7 cellular contexts compared by ENCODE assay signal in the genomic region with DNA sequence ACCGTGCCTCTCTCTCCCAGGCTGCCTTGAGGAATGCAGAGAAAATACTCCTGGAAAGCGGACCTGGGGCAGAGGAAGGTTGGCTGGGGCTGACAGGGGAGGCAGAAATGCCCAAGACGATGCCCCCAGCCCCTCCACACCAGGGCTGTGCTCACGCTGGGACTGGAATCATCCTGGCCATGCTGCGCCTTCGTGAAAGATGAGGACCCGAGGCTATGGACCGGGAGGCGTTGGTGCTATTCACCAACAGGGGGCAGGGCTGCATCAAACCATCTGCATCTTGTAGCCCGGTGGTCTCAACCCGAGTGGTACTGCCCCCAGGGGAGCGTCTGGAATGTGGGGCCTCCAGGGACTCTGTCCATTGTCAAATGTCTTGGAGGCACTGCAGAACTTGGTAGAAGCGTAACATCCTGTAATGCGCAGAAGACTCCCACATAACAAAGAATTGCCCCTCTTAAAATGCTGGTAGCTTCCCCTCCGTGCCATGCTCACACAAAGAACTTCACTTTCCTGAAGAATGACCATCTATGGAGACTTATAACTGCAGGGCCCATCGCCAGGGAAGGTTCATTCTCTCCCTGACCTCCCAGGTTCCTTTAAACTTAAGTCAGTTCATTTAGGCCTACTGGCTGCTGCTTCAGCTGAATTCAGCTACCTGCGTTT.
DNase-seq lines count a peak whose midpoint lies in the region; TF ChIP-seq lines count a peak whose summit lies in the region.

No MANE protein-coding gene starts in this region.

- peaks cover 57% of the 10 kb centered on the region for H3K27me3 Mint-ChIP-seq in nephron (ENCODE audit: low read depth)
- H3K27me3 Mint-ChIP-seq in immature natural killer cell (ENCODE audit: low read depth in 3 of 3) = peaks cover 0 to 6% (median 6%) of the 10 kb centered on the region in 3 donors
- peaks cover 5% of the 10 kb centered on the region for H3K27me3 Mint-ChIP-seq in activated T-helper 1 cell treated with anti-CD3 and anti-CD28 coated beads, Interleukin-12 subunit alpha, Interleukin-12 subunit beta, Interleukin-2, Interleukin-4 antibody, amounts not matched to agents 30 ng/mL and 10 ng/mL and 1 ng/mL, durations not matched to agents 14 hours and 24 hours and 36 hours (ENCODE audit: insufficient read depth)

- DNase-seq in GM06990 (ENCODE audit: extremely low read depth, insufficient read length) = no peak
- DNase-seq in HuH-7 (ENCODE audit: low spot score) = peak; percentile 58
- no peak for DNase-seq in astrocyte of the spinal cord (ENCODE audit: low read depth, low spot score)
- DNase-seq in immature natural killer cell = no peak
- no peak for DNase-seq in activated T-helper 1 cell treated with anti-CD3 and anti-CD28 coated beads, Interleukin-12 subunit alpha, Interleukin-12 subunit beta, Interleukin-2, Interleukin-4 antibody, amounts not matched to agents 30 ng/mL and 10 ng/mL and 1 ng/mL, durations not matched to agents 14 hours and 24 hours and 36 hours (ENCODE audit: low spot score)
- no peak for DNase-seq in foreskin melanocyte

- in situ Hi-C loops in astrocyte of the spinal cord (cut with HindIII; ENCODE audit: low sequenced_read_pairs) = no loop called here

- H3K36me3 Mint-ChIP-seq in nephron (ENCODE audit: low read depth) (no peaks in the 10 kb centered on the region), immature natural killer cell (no peaks in the 10 kb centered on the region)
- H3K36me3 Mint-ChIP-seq in activated T-helper 1 cell treated with anti-CD3 and anti-CD28 coated beads, Interleukin-12 subunit alpha, Interleukin-12 subunit beta, Interleukin-2, Interleukin-4 antibody, amounts not matched to agents 30 ng/mL and 10 ng/mL and 1 ng/mL, durations not matched to agents 14 hours and 24 hours and 36 hours (ENCODE audit: low read depth) = no peaks in the 10 kb centered on the region

- no peaks in the 10 kb centered on the region for H3K36me3 ChIP-seq in GM06990 (ENCODE audit: control insufficient read depth, insufficient read depth, low read length)

- intact Hi-C loops in activated T-helper 1 cell treated with anti-CD3 and anti-CD28 coated beads, Interleukin-12 subunit alpha, Interleukin-12 subunit beta, Interleukin-2, Interleukin-4 antibody, amounts not matched to agents 30 ng/mL and 10 ng/mL and 1 ng/mL, durations not matched to agents 14 hours and 24 hours and 36 hours (cut with micrococcal nuclease) = no loop called here

- TF ChIP-seq CTCF in GM06990 (IDR thresholded peaks at IDR 0.05; ENCODE audit: insufficient read depth, low read length, poor library complexity, severe bottlenecking) (peak; percentile 68), astrocyte of the spinal cord (IDR thresholded peaks at IDR 0.05; ENCODE audit: low read depth, low read length) (peak; percentile 47), nephron (IDR thresholded peaks at IDR 0.05; ENCODE audit: unreplicated experiment in 3 of 3) (peak; percentile 49 to 70 (median 54))

- H3K4me3 ChIP-seq in GM06990 (replicated peaks; ENCODE audit: low read depth, low read length) (no peak overlapping the region), astrocyte of the spinal cord (ENCODE audit: low read depth, low read length) (no peak overlapping the region)

- H3K27me3 ChIP-seq in GM06990 (replicated peaks; ENCODE audit: control insufficient read depth, insufficient read depth, low read length) = no peaks in the 10 kb centered on the region

- no peak overlapping the region for H3K27ac Mint-ChIP-seq in nephron
- no peak overlapping the region for H3K27ac Mint-ChIP-seq in immature natural killer cell
- H3K27ac Mint-ChIP-seq in activated T-helper 1 cell treated with anti-CD3 and anti-CD28 coated beads, Interleukin-12 subunit alpha, Interleukin-12 subunit beta, Interleukin-2, Interleukin-4 antibody, amounts not matched to agents 30 ng/mL and 10 ng/mL and 1 ng/mL, durations not matched to agents 14 hours and 24 hours and 36 hours = no peak overlapping the region

- H3K4me1 Mint-ChIP-seq in nephron (peaks cover 15% of the 10 kb centered on the region), immature natural killer cell (no peaks in the 10 kb centered on the region)
- H3K4me1 Mint-ChIP-seq in activated T-helper 1 cell treated with anti-CD3 and anti-CD28 coated beads, Interleukin-12 subunit alpha, Interleukin-12 subunit beta, Interleukin-2, Interleukin-4 antibody, amounts not matched to agents 30 ng/mL and 10 ng/mL and 1 ng/mL, durations not matched to agents 14 hours and 24 hours and 36 hours (ENCODE audit: low read depth) = no peaks in the 10 kb centered on the region

- H3K9me3 Mint-ChIP-seq in nephron (no peaks in the 10 kb centered on the region), immature natural killer cell (peaks cover 0 to 2% (median 0%) of the 10 kb centered on the region in 6 donors)
- no peaks in the 10 kb centered on the region for H3K9me3 Mint-ChIP-seq in activated T-helper 1 cell treated with anti-CD3 and anti-CD28 coated beads, Interleukin-12 subunit alpha, Interleukin-12 subunit beta, Interleukin-2, Interleukin-4 antibody, amounts not matched to agents 30 ng/mL and 10 ng/mL and 1 ng/mL, durations not matched to agents 14 hours and 24 hours and 36 hours

- H3K4me3 Mint-ChIP-seq in nephron (no peak overlapping the region), immature natural killer cell (no peak overlapping the region)
- no peak overlapping the region for H3K4me3 Mint-ChIP-seq in activated T-helper 1 cell treated with anti-CD3 and anti-CD28 coated beads, Interleukin-12 subunit alpha, Interleukin-12 subunit beta, Interleukin-2, Interleukin-4 antibody, amounts not matched to agents 30 ng/mL and 10 ng/mL and 1 ng/mL, durations not matched to agents 14 hours and 24 hours and 36 hours
